Comparison of ENCODE assay signal across 1 cellular context in the genomic region with DNA sequence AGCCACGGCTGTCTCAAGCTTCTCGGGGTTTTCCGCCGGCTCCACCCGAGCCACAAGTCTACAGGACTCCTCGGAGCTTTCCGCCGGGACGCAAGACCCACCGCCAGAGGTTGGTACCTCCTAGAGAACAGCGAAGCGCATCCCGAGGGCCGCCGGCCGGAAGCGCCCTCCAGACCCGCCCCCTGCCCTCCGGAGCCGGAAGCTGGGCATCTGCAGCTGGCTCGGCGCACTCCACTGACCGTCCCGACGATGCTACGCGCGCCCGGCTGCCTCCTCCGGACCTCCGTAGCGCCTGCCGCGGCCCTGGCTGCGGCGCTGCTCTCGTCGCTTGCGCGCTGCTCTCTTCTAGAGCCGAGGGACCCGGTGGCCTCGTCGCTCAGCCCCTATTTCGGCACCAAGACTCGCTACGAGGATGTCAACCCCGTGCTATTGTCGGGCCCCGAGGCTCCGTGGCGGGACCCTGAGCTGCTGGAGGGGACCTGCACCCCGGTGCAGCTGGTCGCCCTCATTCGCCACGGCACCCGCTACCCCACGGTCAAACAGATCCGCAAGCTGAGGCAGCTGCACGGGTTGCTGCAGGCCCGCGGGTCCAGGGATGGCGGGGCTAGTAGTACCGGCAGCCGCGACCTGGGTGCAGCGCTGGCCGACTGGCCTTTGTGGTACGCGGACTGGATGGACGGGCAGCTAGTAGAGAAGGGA.
TF ChIP-seq lines count a peak whose summit lies in the region.

A gene with protein sequence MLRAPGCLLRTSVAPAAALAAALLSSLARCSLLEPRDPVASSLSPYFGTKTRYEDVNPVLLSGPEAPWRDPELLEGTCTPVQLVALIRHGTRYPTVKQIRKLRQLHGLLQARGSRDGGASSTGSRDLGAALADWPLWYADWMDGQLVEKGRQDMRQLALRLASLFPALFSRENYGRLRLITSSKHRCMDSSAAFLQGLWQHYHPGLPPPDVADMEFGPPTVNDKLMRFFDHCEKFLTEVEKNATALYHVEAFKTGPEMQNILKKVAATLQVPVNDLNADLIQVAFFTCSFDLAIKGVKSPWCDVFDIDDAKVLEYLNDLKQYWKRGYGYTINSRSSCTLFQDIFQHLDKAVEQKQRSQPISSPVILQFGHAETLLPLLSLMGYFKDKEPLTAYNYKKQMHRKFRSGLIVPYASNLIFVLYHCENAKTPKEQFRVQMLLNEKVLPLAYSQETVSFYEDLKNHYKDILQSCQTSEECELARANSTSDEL (plus strand): TSS at position 227 of the 699 bp plus-strand sequence. CDS start 23 bp downstream, at position 250.

TF ChIP-seq in HepG2, 621 proteins besides CTCF, POLR2A, EP300 and RAD21 (continued from another document and continues in another):
- TF ChIP-seq ZNF296 (CRISPR knock-in tag; conservative IDR thresholded peaks at IDR 0.05) (0 out of 2 replicates have a peak, but pooled peaks have one; percentile 9), MEF2D (CRISPR knock-in tag; IDR thresholded peaks at IDR 0.05) (no peak), ZSCAN12 (CRISPR knock-in tag; IDR thresholded peaks at IDR 0.05) (no peak), REL (CRISPR knock-in tag; conservative IDR thresholded peaks at IDR 0.05) (no peak; the same call in 1 of the 2 replicates), EED (CRISPR knock-in tag; IDR thresholded peaks at IDR 0.05) (peak; percentile 26; the same call in 1 of the 2 replicates), ZNF274 (CRISPR knock-in tag; IDR thresholded peaks at IDR 0.05) (peak; percentile 65; the same call in 1 of the 2 replicates), ZNF678 (CRISPR knock-in tag; IDR thresholded peaks at IDR 0.05) (no peak; the same call in 1 of the 2 replicates), ZFP37 (CRISPR knock-in tag; IDR thresholded peaks at IDR 0.05; ENCODE audit: borderline replicate concordance) (no peak), NFE2L1 (CRISPR knock-in tag; IDR thresholded peaks at IDR 0.05; ENCODE audit: borderline replicate concordance) (peak; percentile 80; the same call in 1 of the 2 replicates), ZNF430 (CRISPR knock-in tag; IDR thresholded peaks at IDR 0.05) (peak; percentile 59; the same call in 1 of the 2 replicates), ERF (CRISPR knock-in tag; IDR thresholded peaks at IDR 0.05) (peak; percentile 72), ZNF709 (CRISPR knock-in tag; IDR thresholded peaks at IDR 0.05) (peak; percentile 13), ZNF205 (CRISPR knock-in tag; IDR thresholded peaks at IDR 0.05) (peak; percentile 87), KDM3A (CRISPR knock-in tag; IDR thresholded peaks at IDR 0.05; ENCODE audit: low read depth) (0 out of 2 replicates have a peak, but pooled peaks have one; percentile 55), MXD4 (CRISPR knock-in tag; IDR thresholded peaks at IDR 0.05) (peak; percentile 38), IRF2 (CRISPR knock-in tag; IDR thresholded peaks at IDR 0.05) (peak; percentile 65), ZNF780A (CRISPR knock-in tag; IDR thresholded peaks at IDR 0.05) (no peak), ZNF776 (CRISPR knock-in tag; IDR thresholded peaks at IDR 0.05) (peak; percentile 80; the same call in 1 of the 2 replicates), TAF1 (CRISPR knock-in tag; IDR thresholded peaks at IDR 0.05) (peak; percentile 88), SALL1 (CRISPR knock-in tag; IDR thresholded peaks at IDR 0.05) (peak; percentile 70), MEIS1 (CRISPR knock-in tag; IDR thresholded peaks at IDR 0.05; ENCODE audit: borderline replicate concordance) (peak; percentile 9; the same call in 1 of the 2 replicates), AGO2 (optimal IDR thresholded peaks at IDR 0.05; ENCODE audit: low read depth, low read length) (peak; percentile 82), NCOA2 (CRISPR knock-in tag; IDR thresholded peaks at IDR 0.05) (no peak), ETV6 (CRISPR knock-in tag; conservative IDR thresholded peaks at IDR 0.05) (0 out of 2 replicates have a peak, but pooled peaks have one; percentile 35), ZNF235 (CRISPR knock-in tag; IDR thresholded peaks at IDR 0.05; ENCODE audit: borderline replicate concordance) (peak; percentile 39; the same call in 1 of the 2 replicates)
- TF ChIP-seq, protein P1, sequence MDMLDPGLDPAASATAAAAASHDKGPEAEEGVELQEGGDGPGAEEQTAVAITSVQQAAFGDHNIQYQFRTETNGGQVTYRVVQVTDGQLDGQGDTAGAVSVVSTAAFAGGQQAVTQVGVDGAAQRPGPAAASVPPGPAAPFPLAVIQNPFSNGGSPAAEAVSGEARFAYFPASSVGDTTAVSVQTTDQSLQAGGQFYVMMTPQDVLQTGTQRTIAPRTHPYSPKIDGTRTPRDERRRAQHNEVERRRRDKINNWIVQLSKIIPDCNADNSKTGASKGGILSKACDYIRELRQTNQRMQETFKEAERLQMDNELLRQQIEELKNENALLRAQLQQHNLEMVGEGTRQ (IDR thresholded peaks at IDR 0.05; ENCODE audit: low read depth, low read length): no peak
- TF ChIP-seq, protein P1 (CRISPR knock-in tag; IDR thresholded peaks at IDR 0.05; ENCODE audit: borderline replicate concordance): peak; percentile 26; the same call in 1 of the 2 replicates
- TF ChIP-seq, protein P2, sequence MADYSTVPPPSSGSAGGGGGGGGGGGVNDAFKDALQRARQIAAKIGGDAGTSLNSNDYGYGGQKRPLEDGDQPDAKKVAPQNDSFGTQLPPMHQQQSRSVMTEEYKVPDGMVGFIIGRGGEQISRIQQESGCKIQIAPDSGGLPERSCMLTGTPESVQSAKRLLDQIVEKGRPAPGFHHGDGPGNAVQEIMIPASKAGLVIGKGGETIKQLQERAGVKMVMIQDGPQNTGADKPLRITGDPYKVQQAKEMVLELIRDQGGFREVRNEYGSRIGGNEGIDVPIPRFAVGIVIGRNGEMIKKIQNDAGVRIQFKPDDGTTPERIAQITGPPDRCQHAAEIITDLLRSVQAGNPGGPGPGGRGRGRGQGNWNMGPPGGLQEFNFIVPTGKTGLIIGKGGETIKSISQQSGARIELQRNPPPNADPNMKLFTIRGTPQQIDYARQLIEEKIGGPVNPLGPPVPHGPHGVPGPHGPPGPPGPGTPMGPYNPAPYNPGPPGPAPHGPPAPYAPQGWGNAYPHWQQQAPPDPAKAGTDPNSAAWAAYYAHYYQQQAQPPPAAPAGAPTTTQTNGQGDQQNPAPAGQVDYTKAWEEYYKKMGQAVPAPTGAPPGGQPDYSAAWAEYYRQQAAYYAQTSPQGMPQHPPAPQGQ (CRISPR knock-in tag; IDR thresholded peaks at IDR 0.05; ENCODE audit: borderline replicate concordance): no peak
- TF ChIP-seq, protein P3, sequence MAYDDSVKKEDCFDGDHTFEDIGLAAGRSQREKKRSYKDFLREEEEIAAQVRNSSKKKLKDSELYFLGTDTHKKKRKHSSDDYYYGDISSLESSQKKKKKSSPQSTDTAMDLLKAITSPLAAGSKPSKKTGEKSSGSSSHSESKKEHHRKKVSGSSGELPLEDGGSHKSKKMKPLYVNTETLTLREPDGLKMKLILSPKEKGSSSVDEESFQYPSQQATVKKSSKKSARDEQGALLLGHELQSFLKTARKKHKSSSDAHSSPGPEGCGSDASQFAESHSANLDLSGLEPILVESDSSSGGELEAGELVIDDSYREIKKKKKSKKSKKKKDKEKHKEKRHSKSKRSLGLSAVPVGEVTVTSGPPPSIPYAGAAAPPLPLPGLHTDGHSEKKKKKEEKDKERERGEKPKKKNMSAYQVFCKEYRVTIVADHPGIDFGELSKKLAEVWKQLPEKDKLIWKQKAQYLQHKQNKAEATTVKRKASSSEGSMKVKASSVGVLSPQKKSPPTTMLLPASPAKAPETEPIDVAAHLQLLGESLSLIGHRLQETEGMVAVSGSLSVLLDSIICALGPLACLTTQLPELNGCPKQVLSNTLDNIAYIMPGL (CRISPR knock-in tag; IDR thresholded peaks at IDR 0.05; ENCODE audit: borderline replicate concordance in 1 of 2, low read depth in 1 of 2): peak; percentile 87 to 95
- TF ChIP-seq, protein P4, sequence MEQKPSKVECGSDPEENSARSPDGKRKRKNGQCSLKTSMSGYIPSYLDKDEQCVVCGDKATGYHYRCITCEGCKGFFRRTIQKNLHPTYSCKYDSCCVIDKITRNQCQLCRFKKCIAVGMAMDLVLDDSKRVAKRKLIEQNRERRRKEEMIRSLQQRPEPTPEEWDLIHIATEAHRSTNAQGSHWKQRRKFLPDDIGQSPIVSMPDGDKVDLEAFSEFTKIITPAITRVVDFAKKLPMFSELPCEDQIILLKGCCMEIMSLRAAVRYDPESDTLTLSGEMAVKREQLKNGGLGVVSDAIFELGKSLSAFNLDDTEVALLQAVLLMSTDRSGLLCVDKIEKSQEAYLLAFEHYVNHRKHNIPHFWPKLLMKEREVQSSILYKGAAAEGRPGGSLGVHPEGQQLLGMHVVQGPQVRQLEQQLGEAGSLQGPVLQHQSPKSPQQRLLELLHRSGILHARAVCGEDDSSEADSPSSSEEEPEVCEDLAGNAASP (CRISPR knock-in tag; IDR thresholded peaks at IDR 0.05; ENCODE audit: borderline replicate concordance): peak; percentile 32; the same call in 1 of the 2 replicates
- TF ChIP-seq, protein P5, sequence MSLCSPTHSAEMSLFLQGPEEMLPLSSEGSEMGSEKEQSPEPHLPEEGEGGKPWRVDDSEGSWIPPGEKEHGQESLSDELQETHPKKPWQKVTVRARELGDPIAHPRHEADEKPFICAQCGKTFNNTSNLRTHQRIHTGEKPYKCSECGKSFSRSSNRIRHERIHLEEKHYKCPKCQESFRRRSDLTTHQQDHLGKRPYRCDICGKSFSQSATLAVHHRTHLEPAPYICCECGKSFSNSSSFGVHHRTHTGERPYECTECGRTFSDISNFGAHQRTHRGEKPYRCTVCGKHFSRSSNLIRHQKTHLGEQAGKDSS (CRISPR knock-in tag; IDR thresholded peaks at IDR 0.05; ENCODE audit: borderline replicate concordance, low read depth): peak; percentile 13; the same call in 1 of the 2 replicates
- TF ChIP-seq, protein P6, sequence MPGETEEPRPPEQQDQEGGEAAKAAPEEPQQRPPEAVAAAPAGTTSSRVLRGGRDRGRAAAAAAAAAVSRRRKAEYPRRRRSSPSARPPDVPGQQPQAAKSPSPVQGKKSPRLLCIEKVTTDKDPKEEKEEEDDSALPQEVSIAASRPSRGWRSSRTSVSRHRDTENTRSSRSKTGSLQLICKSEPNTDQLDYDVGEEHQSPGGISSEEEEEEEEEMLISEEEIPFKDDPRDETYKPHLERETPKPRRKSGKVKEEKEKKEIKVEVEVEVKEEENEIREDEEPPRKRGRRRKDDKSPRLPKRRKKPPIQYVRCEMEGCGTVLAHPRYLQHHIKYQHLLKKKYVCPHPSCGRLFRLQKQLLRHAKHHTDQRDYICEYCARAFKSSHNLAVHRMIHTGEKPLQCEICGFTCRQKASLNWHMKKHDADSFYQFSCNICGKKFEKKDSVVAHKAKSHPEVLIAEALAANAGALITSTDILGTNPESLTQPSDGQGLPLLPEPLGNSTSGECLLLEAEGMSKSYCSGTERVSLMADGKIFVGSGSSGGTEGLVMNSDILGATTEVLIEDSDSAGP (CRISPR knock-in tag; IDR thresholded peaks at IDR 0.05; ENCODE audit: borderline replicate concordance): peak; percentile 95; the same call in 1 of the 2 replicates
- TF ChIP-seq, protein P7, sequence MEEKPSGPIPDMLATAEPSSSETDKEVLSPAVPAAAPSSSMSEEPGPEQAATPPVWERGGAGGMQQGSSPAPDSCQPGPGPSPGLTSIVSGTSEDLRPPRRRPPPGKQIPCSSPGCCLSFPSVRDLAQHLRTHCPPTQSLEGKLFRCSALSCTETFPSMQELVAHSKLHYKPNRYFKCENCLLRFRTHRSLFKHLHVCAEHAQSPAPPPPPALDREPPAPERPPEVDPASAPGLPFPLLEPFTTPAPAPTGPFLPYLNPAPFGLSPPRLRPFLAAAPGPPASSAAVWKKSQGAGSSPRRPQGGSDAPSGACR (CRISPR knock-in tag; IDR thresholded peaks at IDR 0.05): peak; percentile 29; the same call in 1 of the 2 replicates
- TF ChIP-seq, protein P8, sequence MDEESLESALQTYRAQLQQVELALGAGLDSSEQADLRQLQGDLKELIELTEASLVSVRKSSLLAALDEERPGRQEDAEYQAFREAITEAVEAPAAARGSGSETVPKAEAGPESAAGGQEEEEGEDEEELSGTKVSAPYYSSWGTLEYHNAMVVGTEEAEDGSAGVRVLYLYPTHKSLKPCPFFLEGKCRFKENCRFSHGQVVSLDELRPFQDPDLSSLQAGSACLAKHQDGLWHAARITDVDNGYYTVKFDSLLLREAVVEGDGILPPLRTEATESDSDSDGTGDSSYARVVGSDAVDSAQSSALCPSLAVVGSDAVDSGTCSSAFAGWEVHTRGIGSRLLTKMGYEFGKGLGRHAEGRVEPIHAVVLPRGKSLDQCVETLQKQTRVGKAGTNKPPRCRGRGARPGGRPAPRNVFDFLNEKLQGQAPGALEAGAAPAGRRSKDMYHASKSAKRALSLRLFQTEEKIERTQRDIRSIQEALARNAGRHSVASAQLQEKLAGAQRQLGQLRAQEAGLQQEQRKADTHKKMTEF (CRISPR knock-in tag; IDR thresholded peaks at IDR 0.05): peak; percentile 88
- TF ChIP-seq, protein P9, sequence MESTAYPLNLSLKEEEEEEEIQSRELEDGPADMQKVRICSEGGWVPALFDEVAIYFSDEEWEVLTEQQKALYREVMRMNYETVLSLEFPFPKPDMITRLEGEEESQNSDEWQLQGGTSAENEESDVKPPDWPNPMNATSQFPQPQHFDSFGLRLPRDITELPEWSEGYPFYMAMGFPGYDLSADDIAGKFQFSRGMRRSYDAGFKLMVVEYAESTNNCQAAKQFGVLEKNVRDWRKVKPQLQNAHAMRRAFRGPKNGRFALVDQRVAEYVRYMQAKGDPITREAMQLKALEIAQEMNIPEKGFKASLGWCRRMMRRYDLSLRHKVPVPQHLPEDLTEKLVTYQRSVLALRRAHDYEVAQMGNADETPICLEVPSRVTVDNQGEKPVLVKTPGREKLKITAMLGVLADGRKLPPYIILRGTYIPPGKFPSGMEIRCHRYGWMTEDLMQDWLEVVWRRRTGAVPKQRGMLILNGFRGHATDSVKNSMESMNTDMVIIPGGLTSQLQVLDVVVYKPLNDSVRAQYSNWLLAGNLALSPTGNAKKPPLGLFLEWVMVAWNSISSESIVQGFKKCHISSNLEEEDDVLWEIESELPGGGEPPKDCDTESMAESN (CRISPR knock-in tag; conservative IDR thresholded peaks at IDR 0.05): no peak; the same call in 1 of the 2 replicates
- TF ChIP-seq, protein P10, sequence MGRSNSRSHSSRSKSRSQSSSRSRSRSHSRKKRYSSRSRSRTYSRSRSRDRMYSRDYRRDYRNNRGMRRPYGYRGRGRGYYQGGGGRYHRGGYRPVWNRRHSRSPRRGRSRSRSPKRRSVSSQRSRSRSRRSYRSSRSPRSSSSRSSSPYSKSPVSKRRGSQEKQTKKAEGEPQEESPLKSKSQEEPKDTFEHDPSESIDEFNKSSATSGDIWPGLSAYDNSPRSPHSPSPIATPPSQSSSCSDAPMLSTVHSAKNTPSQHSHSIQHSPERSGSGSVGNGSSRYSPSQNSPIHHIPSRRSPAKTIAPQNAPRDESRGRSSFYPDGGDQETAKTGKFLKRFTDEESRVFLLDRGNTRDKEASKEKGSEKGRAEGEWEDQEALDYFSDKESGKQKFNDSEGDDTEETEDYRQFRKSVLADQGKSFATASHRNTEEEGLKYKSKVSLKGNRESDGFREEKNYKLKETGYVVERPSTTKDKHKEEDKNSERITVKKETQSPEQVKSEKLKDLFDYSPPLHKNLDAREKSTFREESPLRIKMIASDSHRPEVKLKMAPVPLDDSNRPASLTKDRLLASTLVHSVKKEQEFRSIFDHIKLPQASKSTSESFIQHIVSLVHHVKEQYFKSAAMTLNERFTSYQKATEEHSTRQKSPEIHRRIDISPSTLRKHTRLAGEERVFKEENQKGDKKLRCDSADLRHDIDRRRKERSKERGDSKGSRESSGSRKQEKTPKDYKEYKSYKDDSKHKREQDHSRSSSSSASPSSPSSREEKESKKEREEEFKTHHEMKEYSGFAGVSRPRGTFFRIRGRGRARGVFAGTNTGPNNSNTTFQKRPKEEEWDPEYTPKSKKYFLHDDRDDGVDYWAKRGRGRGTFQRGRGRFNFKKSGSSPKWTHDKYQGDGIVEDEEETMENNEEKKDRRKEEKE (IDR thresholded peaks at IDR 0.05): no peak
